Comparison of ENCODE assay signal across 1 cellular context in genomic region chr9:125822160-125822559, GRCh38.
TF ChIP-seq lines count a peak whose summit lies in the region.

No MANE protein-coding gene starts in this region.

TF ChIP-seq in HEK293, 187 proteins besides CTCF, POLR2A, EP300 and RAD21 (continued from another document):
- 0 out of 2 replicates have a peak, but pooled peaks have one; percentile 10 for TF ChIP-seq PRDM6 (tag by site-specific recombination; IDR thresholded peaks at IDR 0.05)
